Comparison of ENCODE assay signal across 24 cellular contexts in genomic region chr12:96356831-96357230, GRCh38.
"Had no signal": no experiment of that assay in that cellular context is flagged by ENCODE, and none has a peak within 500 bp of the region (broad histone marks: within the 10 kb centered on the region; RNA-seq: fewer than 3 reads in every experiment).

No MANE protein-coding gene starts in this region.

- H3K27me3 Mint-ChIP-seq: activated CD4-positive, alpha-beta memory T cell treated with anti-CD3 and anti-CD28 coated beads for 36 hours; activated CD4-positive, alpha-beta T cell treated with anti-CD3 and anti-CD28 coated beads, Interleukin-2, amount 10 ng/mL, durations not matched to agents 7 days and 5 days; activated naive CD8-positive, alpha-beta T cell treated with anti-CD3 and anti-CD28 coated beads, Interleukin-2, amount 10 ng/mL, durations not matched to agents 7 days and 5 days; central memory CD8-positive, alpha-beta T cell had no signal

- H3K27me3 ChIP-seq: ascending aorta, body of pancreas, SJCRH30 had no signal

- ATAC-seq: body of pancreas, Panc1, Right ventricle myocardium inferior had no signal

- H3K9me3 ChIP-seq: ascending aorta, body of pancreas, SJCRH30 had no signal

- H3K4me3 Mint-ChIP-seq: activated CD4-positive, alpha-beta memory T cell treated with anti-CD3 and anti-CD28 coated beads for 36 hours; activated CD4-positive, alpha-beta T cell treated with anti-CD3 and anti-CD28 coated beads, Interleukin-2, amount 10 ng/mL, durations not matched to agents 7 days and 5 days; activated naive CD8-positive, alpha-beta T cell treated with anti-CD3 and anti-CD28 coated beads, Interleukin-2, amount 10 ng/mL, durations not matched to agents 7 days and 5 days; central memory CD8-positive, alpha-beta T cell had no signal

- H3K27ac Mint-ChIP-seq: activated CD4-positive, alpha-beta memory T cell treated with anti-CD3 and anti-CD28 coated beads for 36 hours; activated CD4-positive, alpha-beta T cell treated with anti-CD3 and anti-CD28 coated beads, Interleukin-2, amount 10 ng/mL, durations not matched to agents 7 days and 5 days; activated naive CD8-positive, alpha-beta T cell treated with anti-CD3 and anti-CD28 coated beads, Interleukin-2, amount 10 ng/mL, durations not matched to agents 7 days and 5 days had no signal

- H3K9me3 Mint-ChIP-seq: activated CD4-positive, alpha-beta memory T cell treated with anti-CD3 and anti-CD28 coated beads for 36 hours; activated CD4-positive, alpha-beta T cell treated with anti-CD3 and anti-CD28 coated beads, Interleukin-2, amount 10 ng/mL, durations not matched to agents 7 days and 5 days; activated naive CD8-positive, alpha-beta T cell treated with anti-CD3 and anti-CD28 coated beads, Interleukin-2, amount 10 ng/mL, durations not matched to agents 7 days and 5 days; central memory CD8-positive, alpha-beta T cell had no signal

- DNase-seq: activated CD4-positive, alpha-beta memory T cell treated with anti-CD3 and anti-CD28 coated beads for 36 hours; activated CD4-positive, alpha-beta T cell treated with anti-CD3 and anti-CD28 coated beads, Interleukin-2, amount 10 ng/mL, durations not matched to agents 7 days and 5 days; activated CD4-positive, CD25-positive, alpha-beta regulatory T cell; activated CD8-positive, alpha-beta memory T cell treated with anti-CD3 and anti-CD28 coated beads, Interleukin-2, amount 50 U/mL, for 4 hours; activated naive CD4-positive, alpha-beta T cell treated with anti-CD3 and anti-CD28 coated beads, Interleukin-2, amount 50 U/mL, for 16 hours; activated naive CD8-positive, alpha-beta T cell treated with anti-CD3 and anti-CD28 coated beads, Interleukin-2, amount 10 ng/mL, durations not matched to agents 7 days and 5 days; body of pancreas; KG1; NCI-H1092; NCI-H1417; NCI-H2029; NCI-H2107; NCI-H510A treated with DMSO at 0.1 percent for 48 hours; NK-92 treated with Interleukin-12 subunit alpha and Interleukin-12 subunit beta, amount 100 ng/mL, for 24 hours; OCI-M1; RPMI8226; T1000 had no signal

- H3K4me3 ChIP-seq: ascending aorta, body of pancreas, SJCRH30 had no signal

- H3K36me3 ChIP-seq: ascending aorta, SJCRH30 had no signal

- FAIRE-seq: bronchial epithelial cell, TTC549 had no signal

- H3K27ac ChIP-seq: ascending aorta, body of pancreas, SJCRH30 had no signal

- H3K36me3 Mint-ChIP-seq: activated CD4-positive, alpha-beta memory T cell treated with anti-CD3 and anti-CD28 coated beads for 36 hours had no signal
